8 cellular contexts compared by ENCODE assay signal in genomic region chr17:44218344-44219125, GRCh38. TPM values are rescaled to one million over a fixed set of nuclear protein-coding genes. Genes with fewer than 3 reads are reported as not detected.
DNase-seq lines count a peak whose midpoint lies in the region; ATAC-seq and TF ChIP-seq lines count a peak whose summit lies in the region.

No MANE protein-coding gene starts in this region.

- H3K9me3 ChIP-seq in right atrium auricular region (no peaks in the 10 kb centered on the region), psoas muscle (no peaks in the 10 kb centered on the region), uterus (no peaks in the 10 kb centered on the region)

- intact Hi-C loops in psoas muscle (cut with DNase I): no loop called here
- intact Hi-C loops in uterus (cut with DNase I; ENCODE audit: low total_unique reads): no loop called here

- TF ChIP-seq CTCF in GM06990 (IDR thresholded peaks at IDR 0.05; ENCODE audit: insufficient read depth, low read length, poor library complexity, severe bottlenecking): peak; percentile 48
- peak; percentile 68 to 79 for TF ChIP-seq CTCF in right atrium auricular region (IDR thresholded peaks at IDR 0.05)
- peak; percentile 57 for TF ChIP-seq CTCF in psoas muscle (IDR thresholded peaks at IDR 0.05)
- TF ChIP-seq CTCF in uterus (IDR thresholded peaks at IDR 0.05): peak; percentile 44 to 78 (median 50)

- H3K4me3 ChIP-seq in GM06990 (replicated peaks; ENCODE audit: low read depth, low read length) (peak overlapping the region; percentile 92), right atrium auricular region (peak overlapping the region; percentile 91 to 92), psoas muscle (peak overlapping the region; percentile 85), uterus (peak overlapping the region; percentile 59 to 95)

- H3K36me3 ChIP-seq in GM06990 (ENCODE audit: control insufficient read depth, insufficient read depth, low read length): peaks cover 20% of the 10 kb centered on the region
- peaks cover 32% of the 10 kb centered on the region for H3K36me3 ChIP-seq in right atrium auricular region
- H3K36me3 ChIP-seq in psoas muscle (ENCODE audit: insufficient read depth in 1 of 2, low read depth in 1 of 2): peaks cover 4 to 37% of the 10 kb centered on the region in 2 donors
- H3K36me3 ChIP-seq in uterus: no peaks in the 10 kb centered on the region

- H3K27ac ChIP-seq in right atrium auricular region (peak overlapping the region; percentile 98 to 99), psoas muscle (peak overlapping the region; percentile 98), uterus (peak overlapping the region; percentile 98 to 100)

- H3K27me3 ChIP-seq in GM06990 (replicated peaks; ENCODE audit: control insufficient read depth, insufficient read depth, low read length): no peaks in the 10 kb centered on the region
- H3K27me3 ChIP-seq in right atrium auricular region: no peaks in the 10 kb centered on the region
- H3K27me3 ChIP-seq in psoas muscle (ENCODE audit: insufficient read depth in 3 of 3, low read length in 2 of 3): no peaks in the 10 kb centered on the region
- H3K27me3 ChIP-seq in uterus: no peaks in the 10 kb centered on the region

- peak; percentile 15 to 72 for TF ChIP-seq POLR2A in uterus (IDR thresholded peaks at IDR 0.05)

- ATAC-seq in HG02642 (IDR thresholded peaks at IDR 0.05; ENCODE audit: poor library complexity, unreplicated experiment): peak; percentile 46
- peak; percentile 70 to 78 (median 73) for ATAC-seq in psoas muscle

- 0 to 1% (median 1%) methylated on average over 22 to 83 of the region's 90 CpGs for WGBS in psoas muscle, 3 donors

- H3K4me1 ChIP-seq in right atrium auricular region: peaks cover 3 to 38% of the 10 kb centered on the region in 2 donors
- peaks cover 37% of the 10 kb centered on the region for H3K4me1 ChIP-seq in psoas muscle
- peaks cover 12 to 16% of the 10 kb centered on the region in 2 donors for H3K4me1 ChIP-seq in uterus

- DNase-seq in GM06990 (ENCODE audit: extremely low read depth, insufficient read length): peak; percentile 92
- DNase-seq in NCI-H1436 treated with DMSO at 0.1 percent for 48 hours (lab: John Stamatoyannopoulos, UW): peak; percentile 72
- DNase-seq in T-helper 1 cell: peak; percentile 80 to 92 (median 82)
- DNase-seq in amniotic stem cell (lab: John Stamatoyannopoulos, UW): peak; percentile 84
- no peak for DNase-seq in right atrium auricular region (ENCODE audit: low spot score)
- DNase-seq in psoas muscle: peak; percentile 90 to 95
- DNase-seq in uterus: peak; percentile 85 to 90

RNA-seq across cellular contexts. Expression of gene UBTF, which starts 0.9 kb away (rescaled TPM):
- 10 to 100 TPM; 39.3 to 42.3 TPM for total RNA-seq in right atrium auricular region
- 10 to 100 TPM; 42.3 to 67.5 (median 49.9) TPM for total RNA-seq in psoas muscle
- 10 to 100 TPM; 36.0 to 49.4 (median 36.1) TPM for polyA plus RNA-seq in psoas muscle
- 100 to 1,000 TPM in 1 of 4 donors, 10 to 100 TPM in 3; 17.4 to 124 (median 72.9) TPM for total RNA-seq in uterus

RNA-seq across cellular contexts. Expression of gene ATXN7L3, which starts 18.9 kb away (rescaled TPM):
- total RNA-seq in right atrium auricular region (10 to 100 TPM; 24.5 to 38.9 TPM), psoas muscle (10 to 100 TPM; 25.6 to 42.6 (median 38.8) TPM), uterus (10 to 100 TPM in 3 of 4 donors, 1 to 10 TPM in 1; 4.6 to 98.4 (median 36.2) TPM)
- polyA plus RNA-seq in psoas muscle: 10 to 100 TPM; 20.4 to 35.1 (median 21.8) TPM

RNA-seq across cellular contexts. Expression of gene TMUB2, which starts 31.8 kb away (rescaled TPM):
- total RNA-seq in right atrium auricular region (10 to 100 TPM; 26.4 to 26.6 TPM), psoas muscle (10 to 100 TPM; 14.1 to 20.9 (median 20.3) TPM), uterus (10 to 100 TPM in 3 of 4 donors, 1 to 10 TPM in 1; 7.4 to 41.8 (median 32.6) TPM)
- polyA plus RNA-seq in psoas muscle: 10 to 100 TPM; 22.8 to 44.4 (median 34.7) TPM

RNA-seq across cellular contexts. Expression of gene ASB16, which starts 48.0 kb away (rescaled TPM):
- total RNA-seq in right atrium auricular region: 1 to 10 TPM; 8.3 TPM
- 10 to 100 TPM; 17.0 to 43.4 (median 26.1) TPM for total RNA-seq in psoas muscle
- polyA plus RNA-seq in psoas muscle: 10 to 100 TPM in 1 of 3 donors, 1 to 10 TPM in 2; 1.1 to 16.5 (median 9.9) TPM
- 1 to 10 TPM in 2 of 4 donors, under 1 TPM in 1, not detected in 1; 0.14 to 2.3 (median 1.3) TPM for total RNA-seq in uterus

RNA-seq across cellular contexts. Expression of gene SLC4A1, which starts 49.4 kb away (rescaled TPM):
- total RNA-seq in right atrium auricular region (1 to 10 TPM in 1 of 2 donors, under 1 TPM in 1; 0.47 to 1.1 TPM), psoas muscle (1 to 10 TPM in 2 of 4 donors, under 1 TPM in 1, not detected in 1; 0.26 to 7.2 (median 2.2) TPM), uterus (1 to 10 TPM in 1 of 4 donors, not detected in 3; 8.4 TPM)
- under 1 TPM in 1 of 3 donors, not detected in 2; 0.29 TPM for polyA plus RNA-seq in psoas muscle
